Comparison of ENCODE assay signal across 22 cellular contexts in the genomic region with DNA sequence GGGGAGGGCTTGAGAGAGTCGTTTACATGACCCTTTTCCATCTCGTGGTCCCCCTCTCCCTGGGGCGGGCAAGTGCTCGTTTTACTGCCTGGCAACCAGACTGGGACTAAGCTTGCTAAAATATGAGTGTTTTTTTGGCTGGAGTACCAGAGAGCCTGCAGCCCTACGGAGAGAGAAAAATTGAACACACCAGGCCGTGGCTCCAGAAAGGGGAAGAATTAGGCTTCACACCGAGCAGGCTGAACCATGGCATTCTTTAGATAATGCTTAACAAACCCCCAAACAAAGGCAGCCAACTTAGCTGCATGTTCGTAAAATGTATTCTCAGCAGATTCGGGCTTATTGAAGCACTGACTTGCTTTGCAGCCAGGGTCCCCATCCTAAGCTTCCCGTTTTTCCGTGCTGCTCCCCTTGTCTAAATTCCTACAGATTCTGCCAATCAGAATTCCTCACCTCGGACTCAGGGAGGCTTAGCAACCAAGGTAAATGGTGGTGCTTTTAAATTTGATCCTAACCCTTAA.
DNase-seq lines count a peak whose midpoint lies in the region; ATAC-seq, FAIRE-seq and TF ChIP-seq lines count a peak whose summit lies in the region.
"Had no signal": no experiment of that assay in that cellular context is flagged by ENCODE, and none has a peak within 500 bp of the region (broad histone marks: within the 10 kb centered on the region; RNA-seq: fewer than 3 reads in every experiment).

No MANE protein-coding gene starts in this region.

- H3K27me3 Mint-ChIP-seq in GM23338 (ENCODE audit: insufficient read depth, low read depth, poor library complexity) (peaks cover 5% of the 10 kb centered on the region), WTC11 (ENCODE audit: low read depth) (no peaks in the 10 kb centered on the region), natural killer cell (ENCODE audit: low read depth in 2 of 2) (peaks cover 8 to 14% of the 10 kb centered on the region in 2 donors)

- TF ChIP-seq EP300 in H1 (IDR thresholded peaks at IDR 0.05; ENCODE audit: borderline replicate concordance in 1 of 2, low read depth in 2 of 2, low read length in 2 of 2), result no peak

- H2BK15ac ChIP-seq in H1 (ENCODE audit: low read length), result no peak overlapping the region
- no peak overlapping the region for H2BK15ac ChIP-seq in neuronal stem cell (ENCODE audit: low read length)

- no peak for TF ChIP-seq RAD21 in H1 (IDR thresholded peaks at IDR 0.05 in 1 of 2, conservative IDR thresholded peaks at IDR 0.05 in 1 of 2; ENCODE audit: low read depth in 2 of 2, low read length in 2 of 2)

- no peak overlapping the region for H3K4me3 ChIP-seq in GM23338
- H3K4me3 ChIP-seq in H1 (ENCODE audit: extremely low read depth in 1 of 4, insufficient read depth in 2 of 4, low read depth in 3 of 4, low read length in 4 of 4), result no peak overlapping the region; a peak in 1 of 8 replicates
- no peak overlapping the region for H3K4me3 ChIP-seq in neuronal stem cell (ENCODE audit: low read length in 2 of 2)

- no peaks in the 10 kb centered on the region for H3K36me3 ChIP-seq in GM23338 (ENCODE audit: insufficient read depth)
- no peaks in the 10 kb centered on the region for H3K36me3 ChIP-seq in H1 (ENCODE audit: control insufficient read depth in 2 of 4, insufficient read depth in 4 of 4, low read length in 3 of 4)
- no peaks in the 10 kb centered on the region for H3K36me3 ChIP-seq in neuronal stem cell (replicated peaks in 1 of 2; ENCODE audit: control insufficient read depth in 2 of 2, insufficient read depth in 2 of 2, low read length in 2 of 2)
- H3K36me3 ChIP-seq: BE2C had no signal

- H3K9me2 ChIP-seq in GM23338 (ENCODE audit: insufficient read depth), result no peaks in the 10 kb centered on the region; the same call in 1 of the 2 replicates

- no peaks in the 10 kb centered on the region for H3K36me3 Mint-ChIP-seq in GM23338 (ENCODE audit: low read depth)
- H3K36me3 Mint-ChIP-seq in WTC11, result no peaks in the 10 kb centered on the region
- H3K36me3 Mint-ChIP-seq in natural killer cell, result no peaks in the 10 kb centered on the region
- H3K36me3 Mint-ChIP-seq: CD14-positive monocyte; CD8-positive, alpha-beta memory T cell had no signal

- intact Hi-C loops in natural killer cell (cut with micrococcal nuclease), result no loop called here

- H3K79me2 ChIP-seq in GM23338 (replicated peaks; ENCODE audit: insufficient read depth) (no peaks in the 10 kb centered on the region), H1 (ENCODE audit: control insufficient read depth in 1 of 2, insufficient read depth in 2 of 2, low read length in 2 of 2) (no peaks in the 10 kb centered on the region)

- peaks cover 22% of the 10 kb centered on the region for H3K4me1 ChIP-seq in GM23338 (ENCODE audit: insufficient read depth)
- H3K4me1 ChIP-seq in H1 (replicated peaks in 1 of 4; ENCODE audit: control insufficient read depth in 3 of 4, insufficient read depth in 4 of 4, low read length in 3 of 4), result peaks cover 0 to 12% (median 4%) of the 10 kb centered on the region in 4 experiments; a peak in 3 of 7 replicates
- peaks cover 0 to 18% of the 10 kb centered on the region in 2 donors for H3K4me1 ChIP-seq in neuronal stem cell (ENCODE audit: control insufficient read depth in 2 of 2, insufficient read depth in 1 of 2, low read depth in 1 of 2, low read length in 2 of 2)
- H3K4me1 ChIP-seq: BE2C had no signal

- H3K23ac ChIP-seq in H1 (ENCODE audit: insufficient read length) (no peak overlapping the region), neuronal stem cell (ENCODE audit: low read depth, low read length, poor library complexity) (no peak overlapping the region)

- TF ChIP-seq CTCF in GM23338 (conservative IDR thresholded peaks at IDR 0.05; ENCODE audit: low read depth in 2 of 2) (no peak), WTC11 (IDR thresholded peaks at IDR 0.05) (no peak), H1 (IDR thresholded peaks at IDR 0.05; ENCODE audit: control extremely low read depth in 1 of 3, insufficient read depth in 1 of 3, low read depth in 1 of 3, low read length in 3 of 3) (no peak), natural killer cell (IDR thresholded peaks at IDR 0.05) (no peak)

- H3K14ac ChIP-seq in H1 (ENCODE audit: insufficient read length), result no peak overlapping the region
- H3K14ac ChIP-seq in neuronal stem cell (ENCODE audit: low read length), result no peak overlapping the region

- no peak overlapping the region for H4K8ac ChIP-seq in H1 (ENCODE audit: extremely low read depth, insufficient read depth, low read length)
- no peak overlapping the region for H4K8ac ChIP-seq in neuronal stem cell (ENCODE audit: low read depth, low read length)

- no peaks in the 10 kb centered on the region for H3F3A ChIP-seq in GM23338 (replicated peaks; ENCODE audit: low read depth)

- H2AK5ac ChIP-seq in H1 (ENCODE audit: low read depth, low read length) (no peak overlapping the region), neuronal stem cell (ENCODE audit: low read depth, low read length) (no peak overlapping the region)

- no peak for TF ChIP-seq POLR2A in H1 (IDR thresholded peaks at IDR 0.05; ENCODE audit: control extremely low read depth in 1 of 2, low read depth in 2 of 2, low read length in 2 of 2)

- H3K27ac ChIP-seq in GM23338 (ENCODE audit: low read depth), result no peak overlapping the region
- H3K27ac ChIP-seq in H1 (ENCODE audit: low read depth, low read length), result no peak overlapping the region
- no peak overlapping the region for H3K27ac ChIP-seq in neuronal stem cell (replicated peaks; ENCODE audit: low read length)

- H3K4ac ChIP-seq in H1 (replicated peaks; ENCODE audit: insufficient read length, low read depth, low read length), result no peak overlapping the region
- H3K4ac ChIP-seq in neuronal stem cell (ENCODE audit: low read length), result no peak overlapping the region

- H3K9ac ChIP-seq in H1 (replicated peaks in 1 of 4; ENCODE audit: extremely low read depth in 1 of 4, low read depth in 3 of 4, low read length in 3 of 4), result no peak overlapping the region
- no peak overlapping the region for H3K9ac ChIP-seq in neuronal stem cell (ENCODE audit: low read depth, low read length, poor library complexity)

- H3K27ac Mint-ChIP-seq in GM23338 (no peak overlapping the region), WTC11 (no peak overlapping the region), natural killer cell (no peak overlapping the region)
- H3K27ac Mint-ChIP-seq: CD14-positive monocyte; CD8-positive, alpha-beta memory T cell had no signal

- H3K4me1 Mint-ChIP-seq in GM23338 (peaks cover 24% of the 10 kb centered on the region), WTC11 (peaks cover 25% of the 10 kb centered on the region), natural killer cell (no peaks in the 10 kb centered on the region)
- H3K4me1 Mint-ChIP-seq: CD14-positive monocyte; CD8-positive, alpha-beta memory T cell had no signal

- ATAC-seq in GM23338 (peak; percentile 62), WTC11 (peak; percentile 49; the same call in 1 of the 2 replicates), GM18498 (IDR thresholded peaks at IDR 0.05; ENCODE audit: unreplicated experiment) (no peak), natural killer cell (no peak), HG02588 (IDR thresholded peaks at IDR 0.05; ENCODE audit: unreplicated experiment) (no peak)
- ATAC-seq: HCT116, HepG2 had no signal

- no peaks in the 10 kb centered on the region for H3K23me2 ChIP-seq in H1 (ENCODE audit: low read depth, low read length)

- peak overlapping the region; percentile 76 for H2AFZ ChIP-seq in GM23338
- peak overlapping the region; percentile 82; the same call in 1 of the 2 replicates for H2AFZ ChIP-seq in H1 (ENCODE audit: low read length)
- H2AFZ ChIP-seq in neuronal stem cell (ENCODE audit: low read length), result no peak overlapping the region

- H4K20me1 ChIP-seq in GM23338 (replicated peaks; ENCODE audit: insufficient read depth) (no peaks in the 10 kb centered on the region), H1 (replicated peaks in 1 of 2; ENCODE audit: control insufficient read depth in 1 of 2, insufficient read depth in 2 of 2, low read length in 2 of 2) (no peaks in the 10 kb centered on the region)

- CTCF ChIA-PET in WTC11 (lab: Charles Lee), result interaction anchor here (1.0 to 3.8 kb wide), 5 partner anchors 10 to 88 kb away, joined by 3 to 21 read pairs (median 4); no protein-coding TSS in a partner anchor
- CTCF ChIA-PET in H1 (lab: Charles Lee; ENCODE audit: partially characterized antibody), result interaction anchor here (1.2 to 8.5 kb wide), 5 partner anchors 22 to 135 kb away, joined by 3 to 47 read pairs (median 4); no protein-coding TSS in a partner anchor

- POLR2A ChIA-PET in WTC11 (lab: Charles Lee) (no interaction called here), H1 (lab: Charles Lee; ENCODE audit: partially characterized antibody) (no interaction called here)

- H3K56ac ChIP-seq in H1 (replicated peaks; ENCODE audit: insufficient read length, low read depth, low read length), result no peak overlapping the region

- H3K27me3 ChIP-seq in GM23338 (ENCODE audit: insufficient read depth), result no peaks in the 10 kb centered on the region
- H3K27me3 ChIP-seq in H1 (replicated peaks in 1 of 4; ENCODE audit: control insufficient read depth in 3 of 4, extremely low read depth in 1 of 4, insufficient read depth in 3 of 4, low read length in 3 of 4), result 0 out of 7 replicates have a peak, but pooled peaks cover 0 to 2% (median 0%) of the 10 kb centered on the region in 4 experiments
- H3K27me3 ChIP-seq in neuronal stem cell (ENCODE audit: control insufficient read depth in 3 of 3, insufficient read depth in 3 of 3, low read depth in 1 of 3, low read length in 3 of 3), result peaks cover 0 to 6% (median 0%) of the 10 kb centered on the region in 3 experiments

- no peak overlapping the region for H3K4me3 Mint-ChIP-seq in GM23338
- H3K4me3 Mint-ChIP-seq in WTC11, result no peak overlapping the region
- no peak overlapping the region for H3K4me3 Mint-ChIP-seq in natural killer cell
- H3K4me3 Mint-ChIP-seq: CD14-positive monocyte; CD8-positive, alpha-beta memory T cell had no signal

- H4K5ac ChIP-seq in H1 (ENCODE audit: insufficient read length, low read depth, low read length), result no peak overlapping the region

- 44% methylated on average over 12 of the region's 12 CpGs; no CpG with 5 or more reads in 1 of the 2 experiments for WGBS in H1 (ENCODE audit: extremely low coverage in 1 of 2, insufficient coverage in 1 of 2, insufficient read length in 1 of 2, insufficient replicate concordance in 2 of 2, low coverage in 1 of 2, low lambda C conversion rate in 2 of 2, missing lambda C conversion rate in 1 of 2), 2 experiments
- WGBS in neuronal stem cell (ENCODE audit: extremely low coverage in 2 of 2, insufficient read length in 2 of 2, insufficient replicate concordance in 1 of 2), 2 donors, result no CpG with 5 or more reads among the region's 12 CpGs

- H2BK20ac ChIP-seq in H1 (ENCODE audit: low read length), result no peak overlapping the region

- H3K9me3 Mint-ChIP-seq in GM23338, result no peaks in the 10 kb centered on the region
- H3K9me3 Mint-ChIP-seq in WTC11, result no peaks in the 10 kb centered on the region
- H3K9me3 Mint-ChIP-seq in natural killer cell, result no peaks in the 10 kb centered on the region

- H2BK5ac ChIP-seq in H1 (ENCODE audit: low read depth, low read length) (no peak overlapping the region), neuronal stem cell (ENCODE audit: low read length) (no peak overlapping the region)

- H2BK12ac ChIP-seq in H1 (ENCODE audit: low read depth, low read length) (no peak overlapping the region), neuronal stem cell (ENCODE audit: low read length) (no peak overlapping the region)

- no peak overlapping the region; the same call in 1 of the 2 replicates for H3K18ac ChIP-seq in H1 (ENCODE audit: extremely low read depth, low read length)
- H3K18ac ChIP-seq in neuronal stem cell (ENCODE audit: low read length), result no peak overlapping the region

- H4K91ac ChIP-seq in H1 (replicated peaks; ENCODE audit: insufficient read length, low read length) (no peak overlapping the region), neuronal stem cell (ENCODE audit: low read depth, low read length, poor library complexity) (no peak overlapping the region)

- no peaks in the 10 kb centered on the region for H3K79me1 ChIP-seq in H1 (ENCODE audit: low read depth, low read length)
- no peaks in the 10 kb centered on the region for H3K79me1 ChIP-seq in neuronal stem cell (ENCODE audit: low read depth, low read length)

- FAIRE-seq in H1 (lab: Jason Lieb, UNC), result peak; percentile 24
- FAIRE-seq: GM18507, HepG2 had no signal

- DNase-seq in GM23338 (ENCODE audit: low spot score) (peak; percentile 34), WTC11 (ENCODE audit: low spot score) (no peak), H1 (ENCODE audit: low read depth in 1 of 2, low spot score in 2 of 2) (no peak), neuronal stem cell (ENCODE audit: low spot score) (no peak), natural killer cell (no peak)
- DNase-seq: BE2C; CD8-positive, alpha-beta memory T cell; DND-41; Karpas-422; NCI-H1105 treated with DMSO at 0.1 percent for 48 hours; NCI-H2029; NCI-H2227 treated with DMSO at 0.1 percent for 48 hours; NCI-H526 treated with DMSO at 0.1 percent for 48 hours; Right ventricle myocardium superior; RPMI8226; T-helper 1 cell had no signal

- H3K9me3 ChIP-seq in H1 (ENCODE audit: insufficient read depth in 2 of 2, low read depth in 1 of 2, low read length in 1 of 2) (no peaks in the 10 kb centered on the region), neuronal stem cell (replicated peaks in 1 of 2; ENCODE audit: control insufficient read depth in 2 of 2, insufficient read depth in 1 of 2, low read depth in 1 of 2, low read length in 2 of 2) (peaks cover 0 to 1% of the 10 kb centered on the region in 2 donors)
- H3K9me3 ChIP-seq: BE2C had no signal

- H2BK120ac ChIP-seq in H1 (replicated peaks; ENCODE audit: low read depth, low read length), result no peak overlapping the region
- no peak overlapping the region for H2BK120ac ChIP-seq in neuronal stem cell (ENCODE audit: low read depth, low read length)

- H3K4me2 ChIP-seq in GM23338 (peak overlapping the region; percentile 34; the same call in 1 of the 2 replicates), H1 (ENCODE audit: insufficient read depth in 1 of 2, low read depth in 2 of 2, low read length in 2 of 2) (peak overlapping the region; percentile 31 to 44; a peak in 2 of 4 replicates), neuronal stem cell (ENCODE audit: insufficient read depth, low read length, poor library complexity, severe bottlenecking) (peak overlapping the region; percentile 12)

Comparison
In these comparisons a context has a peak if more than half of its experiments do, and no peak if none do; other contexts are left out.
1. ATAC-seq: peak in GM23338 (single experiment) and WTC11 (single experiment); none in GM18498 (single experiment), natural killer cell (0 of 3) and HG02588 (single experiment).
2. Peak in every context shown above with its lines, with median percentiles within 50 percentile points of each other: H3K4me2 ChIP-seq.